ENCODE assay signal across 1 cellular context in the genomic region with DNA sequence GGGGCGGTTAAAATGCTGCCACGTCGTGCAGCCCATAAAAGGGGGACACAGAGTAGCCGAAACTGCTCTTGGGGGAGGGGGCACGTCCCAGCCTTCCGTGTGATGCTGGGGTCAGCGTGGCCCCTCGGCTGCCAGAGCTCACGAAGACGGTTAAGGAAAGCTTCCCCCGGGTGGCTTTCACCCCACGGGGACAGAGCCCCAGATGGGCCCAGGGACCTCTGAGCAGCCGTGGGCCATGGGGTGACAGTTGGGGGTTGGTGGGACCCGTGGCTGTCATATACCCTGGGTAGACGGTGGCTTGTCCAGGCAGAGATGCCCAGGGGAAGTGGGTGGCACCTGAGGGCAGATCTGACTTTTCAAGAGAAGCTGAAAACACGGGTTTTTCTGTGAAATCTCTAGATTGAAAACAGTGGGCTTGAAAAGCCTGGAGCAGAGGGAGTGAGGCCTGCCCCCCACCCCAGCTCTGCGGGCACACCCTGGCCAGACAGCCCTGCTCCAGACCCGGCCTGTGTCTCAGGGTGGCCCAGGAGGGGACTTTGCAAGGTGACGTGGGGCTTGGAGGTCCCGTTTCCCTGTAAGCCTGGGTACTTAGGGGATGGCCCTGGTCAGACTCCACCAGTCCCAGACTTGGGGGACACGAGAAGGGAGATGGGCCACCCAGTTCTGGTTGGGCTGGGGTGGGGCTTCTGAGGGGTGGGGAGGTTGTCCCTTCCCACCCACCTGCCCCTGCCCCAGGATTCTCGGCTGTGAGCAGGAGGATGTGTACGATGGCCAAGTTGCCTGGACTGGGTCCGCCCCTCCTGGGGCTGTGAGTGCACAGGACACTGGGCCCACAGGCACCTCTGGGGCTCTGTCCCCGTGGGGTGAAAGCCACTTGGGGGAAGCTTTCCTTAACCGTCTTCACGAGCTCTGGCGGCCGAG.
TF ChIP-seq lines count a peak whose summit lies in the region.

No MANE protein-coding gene starts in this region.

TF ChIP-seq in HepG2, 621 proteins besides CTCF, POLR2A, EP300 and RAD21 (continued from another document and continues in another):
- TF ChIP-seq, protein P1, sequence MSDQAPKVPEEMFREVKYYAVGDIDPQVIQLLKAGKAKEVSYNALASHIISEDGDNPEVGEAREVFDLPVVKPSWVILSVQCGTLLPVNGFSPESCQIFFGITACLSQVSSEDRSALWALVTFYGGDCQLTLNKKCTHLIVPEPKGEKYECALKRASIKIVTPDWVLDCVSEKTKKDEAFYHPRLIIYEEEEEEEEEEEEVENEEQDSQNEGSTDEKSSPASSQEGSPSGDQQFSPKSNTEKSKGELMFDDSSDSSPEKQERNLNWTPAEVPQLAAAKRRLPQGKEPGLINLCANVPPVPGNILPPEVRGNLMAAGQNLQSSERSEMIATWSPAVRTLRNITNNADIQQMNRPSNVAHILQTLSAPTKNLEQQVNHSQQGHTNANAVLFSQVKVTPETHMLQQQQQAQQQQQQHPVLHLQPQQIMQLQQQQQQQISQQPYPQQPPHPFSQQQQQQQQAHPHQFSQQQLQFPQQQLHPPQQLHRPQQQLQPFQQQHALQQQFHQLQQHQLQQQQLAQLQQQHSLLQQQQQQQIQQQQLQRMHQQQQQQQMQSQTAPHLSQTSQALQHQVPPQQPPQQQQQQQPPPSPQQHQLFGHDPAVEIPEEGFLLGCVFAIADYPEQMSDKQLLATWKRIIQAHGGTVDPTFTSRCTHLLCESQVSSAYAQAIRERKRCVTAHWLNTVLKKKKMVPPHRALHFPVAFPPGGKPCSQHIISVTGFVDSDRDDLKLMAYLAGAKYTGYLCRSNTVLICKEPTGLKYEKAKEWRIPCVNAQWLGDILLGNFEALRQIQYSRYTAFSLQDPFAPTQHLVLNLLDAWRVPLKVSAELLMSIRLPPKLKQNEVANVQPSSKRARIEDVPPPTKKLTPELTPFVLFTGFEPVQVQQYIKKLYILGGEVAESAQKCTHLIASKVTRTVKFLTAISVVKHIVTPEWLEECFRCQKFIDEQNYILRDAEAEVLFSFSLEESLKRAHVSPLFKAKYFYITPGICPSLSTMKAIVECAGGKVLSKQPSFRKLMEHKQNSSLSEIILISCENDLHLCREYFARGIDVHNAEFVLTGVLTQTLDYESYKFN (CRISPR knock-in tag; conservative IDR thresholded peaks at IDR 0.05): no peak
- TF ChIP-seq ZNF296 (CRISPR knock-in tag; conservative IDR thresholded peaks at IDR 0.05) (0 out of 2 replicates have a peak, but pooled peaks have one; percentile 3), NFATC3 (CRISPR knock-in tag; IDR thresholded peaks at IDR 0.05) (no peak), ZNF83 (CRISPR knock-in tag; IDR thresholded peaks at IDR 0.05; ENCODE audit: borderline replicate concordance) (no peak), YEATS2 (CRISPR knock-in tag; IDR thresholded peaks at IDR 0.05; ENCODE audit: borderline replicate concordance) (no peak), ZNF34 (CRISPR knock-in tag; IDR thresholded peaks at IDR 0.05; ENCODE audit: borderline replicate concordance) (no peak), ZNF205 (CRISPR knock-in tag; IDR thresholded peaks at IDR 0.05) (no peak), THAP11 (CRISPR knock-in tag; IDR thresholded peaks at IDR 0.05) (no peak), ZNF773 (CRISPR knock-in tag; IDR thresholded peaks at IDR 0.05; ENCODE audit: borderline replicate concordance) (no peak; the same call in 1 of the 2 replicates), ZNF530 (CRISPR knock-in tag; IDR thresholded peaks at IDR 0.05; ENCODE audit: low read depth) (no peak), NBN (conservative IDR thresholded peaks at IDR 0.05) (no peak), ZNF138 (CRISPR knock-in tag; IDR thresholded peaks at IDR 0.05; ENCODE audit: low read depth) (no peak), FOXA1 (IDR thresholded peaks at IDR 0.05) (no peak), FOXA1 (CRISPR knock-in tag; IDR thresholded peaks at IDR 0.05) (no peak), ZNF672 (CRISPR knock-in tag; IDR thresholded peaks at IDR 0.05) (no peak), ZNF724P (CRISPR knock-in tag; IDR thresholded peaks at IDR 0.05; ENCODE audit: borderline replicate concordance) (no peak), ATF7-NPFF (CRISPR knock-in tag; IDR thresholded peaks at IDR 0.05; ENCODE audit: low read depth) (no peak), ZNF572 (CRISPR knock-in tag; IDR thresholded peaks at IDR 0.05) (peak; percentile 57; the same call in 1 of the 2 replicates), ZNF432 (CRISPR knock-in tag; IDR thresholded peaks at IDR 0.05; ENCODE audit: borderline replicate concordance) (no peak), HNRNPL (IDR thresholded peaks at IDR 0.05; ENCODE audit: low read depth, low read length) (peak; percentile 38; the same call in 1 of the 2 replicates), ZNF382 (CRISPR knock-in tag; IDR thresholded peaks at IDR 0.05; ENCODE audit: borderline replicate concordance) (no peak), NR1H2 (CRISPR knock-in tag; IDR thresholded peaks at IDR 0.05; ENCODE audit: borderline replicate concordance, low read depth) (no peak), ZNF136 (CRISPR knock-in tag; IDR thresholded peaks at IDR 0.05; ENCODE audit: low read depth) (no peak)
- TF ChIP-seq, protein P2, sequence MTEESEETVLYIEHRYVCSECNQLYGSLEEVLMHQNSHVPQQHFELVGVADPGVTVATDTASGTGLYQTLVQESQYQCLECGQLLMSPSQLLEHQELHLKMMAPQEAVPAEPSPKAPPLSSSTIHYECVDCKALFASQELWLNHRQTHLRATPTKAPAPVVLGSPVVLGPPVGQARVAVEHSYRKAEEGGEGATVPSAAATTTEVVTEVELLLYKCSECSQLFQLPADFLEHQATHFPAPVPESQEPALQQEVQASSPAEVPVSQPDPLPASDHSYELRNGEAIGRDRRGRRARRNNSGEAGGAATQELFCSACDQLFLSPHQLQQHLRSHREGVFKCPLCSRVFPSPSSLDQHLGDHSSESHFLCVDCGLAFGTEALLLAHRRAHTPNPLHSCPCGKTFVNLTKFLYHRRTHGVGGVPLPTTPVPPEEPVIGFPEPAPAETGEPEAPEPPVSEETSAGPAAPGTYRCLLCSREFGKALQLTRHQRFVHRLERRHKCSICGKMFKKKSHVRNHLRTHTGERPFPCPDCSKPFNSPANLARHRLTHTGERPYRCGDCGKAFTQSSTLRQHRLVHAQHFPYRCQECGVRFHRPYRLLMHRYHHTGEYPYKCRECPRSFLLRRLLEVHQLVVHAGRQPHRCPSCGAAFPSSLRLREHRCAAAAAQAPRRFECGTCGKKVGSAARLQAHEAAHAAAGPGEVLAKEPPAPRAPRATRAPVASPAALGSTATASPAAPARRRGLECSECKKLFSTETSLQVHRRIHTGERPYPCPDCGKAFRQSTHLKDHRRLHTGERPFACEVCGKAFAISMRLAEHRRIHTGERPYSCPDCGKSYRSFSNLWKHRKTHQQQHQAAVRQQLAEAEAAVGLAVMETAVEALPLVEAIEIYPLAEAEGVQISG (CRISPR knock-in tag; IDR thresholded peaks at IDR 0.05): no peak
- TF ChIP-seq, protein P3, sequence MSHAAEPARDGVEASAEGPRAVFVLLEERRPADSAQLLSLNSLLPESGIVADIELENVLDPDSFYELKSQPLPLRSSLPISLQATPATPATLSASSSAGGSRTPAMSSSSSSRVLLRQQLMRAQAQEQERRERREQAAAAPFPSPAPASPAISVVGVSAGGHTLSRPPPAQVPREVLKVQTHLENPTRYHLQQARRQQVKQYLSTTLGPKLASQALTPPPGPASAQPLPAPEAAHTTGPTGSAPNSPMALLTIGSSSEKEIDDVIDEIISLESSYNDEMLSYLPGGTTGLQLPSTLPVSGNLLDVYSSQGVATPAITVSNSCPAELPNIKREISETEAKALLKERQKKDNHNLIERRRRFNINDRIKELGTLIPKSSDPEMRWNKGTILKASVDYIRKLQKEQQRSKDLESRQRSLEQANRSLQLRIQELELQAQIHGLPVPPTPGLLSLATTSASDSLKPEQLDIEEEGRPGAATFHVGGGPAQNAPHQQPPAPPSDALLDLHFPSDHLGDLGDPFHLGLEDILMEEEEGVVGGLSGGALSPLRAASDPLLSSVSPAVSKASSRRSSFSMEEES (CRISPR knock-in tag; IDR thresholded peaks at IDR 0.05): no peak
- TF ChIP-seq, protein P4, sequence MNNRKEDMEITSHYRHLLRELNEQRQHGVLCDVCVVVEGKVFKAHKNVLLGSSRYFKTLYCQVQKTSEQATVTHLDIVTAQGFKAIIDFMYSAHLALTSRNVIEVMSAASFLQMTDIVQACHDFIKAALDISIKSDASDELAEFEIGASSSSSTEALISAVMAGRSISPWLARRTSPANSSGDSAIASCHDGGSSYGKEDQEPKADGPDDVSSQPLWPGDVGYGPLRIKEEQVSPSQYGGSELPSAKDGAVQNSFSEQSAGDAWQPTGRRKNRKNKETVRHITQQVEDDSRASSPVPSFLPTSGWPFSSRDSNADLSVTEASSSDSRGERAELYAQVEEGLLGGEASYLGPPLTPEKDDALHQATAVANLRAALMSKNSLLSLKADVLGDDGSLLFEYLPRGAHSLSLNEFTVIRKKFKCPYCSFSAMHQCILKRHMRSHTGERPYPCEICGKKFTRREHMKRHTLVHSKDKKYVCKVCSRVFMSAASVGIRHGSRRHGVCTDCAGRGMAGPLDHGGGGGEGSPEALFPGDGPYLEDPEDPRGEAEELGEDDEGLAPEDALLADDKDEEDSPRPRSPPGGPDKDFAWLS (CRISPR knock-in tag; IDR thresholded peaks at IDR 0.05; ENCODE audit: borderline replicate concordance): no peak
- TF ChIP-seq, protein P5, sequence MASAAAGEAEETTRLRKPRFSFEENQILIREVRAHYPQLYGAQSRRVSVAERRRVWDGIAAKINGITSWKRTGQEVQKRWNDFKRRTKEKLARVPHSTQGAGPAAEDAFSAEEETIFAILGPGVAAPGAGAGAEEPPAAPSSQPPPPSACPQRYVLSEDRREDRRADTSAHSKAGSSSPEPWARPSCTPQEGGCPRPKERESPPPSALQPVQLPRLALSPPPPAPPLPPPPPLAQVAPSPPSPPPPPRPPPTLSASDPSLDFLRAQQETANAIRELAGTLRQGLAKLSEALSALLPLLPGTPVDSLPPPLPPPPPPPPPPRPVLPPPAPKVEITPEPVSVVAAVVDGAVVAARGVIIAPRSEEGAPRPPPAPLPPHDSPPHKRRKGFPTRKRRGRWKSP (CRISPR knock-in tag; IDR thresholded peaks at IDR 0.05): no peak
- TF ChIP-seq, protein P6, sequence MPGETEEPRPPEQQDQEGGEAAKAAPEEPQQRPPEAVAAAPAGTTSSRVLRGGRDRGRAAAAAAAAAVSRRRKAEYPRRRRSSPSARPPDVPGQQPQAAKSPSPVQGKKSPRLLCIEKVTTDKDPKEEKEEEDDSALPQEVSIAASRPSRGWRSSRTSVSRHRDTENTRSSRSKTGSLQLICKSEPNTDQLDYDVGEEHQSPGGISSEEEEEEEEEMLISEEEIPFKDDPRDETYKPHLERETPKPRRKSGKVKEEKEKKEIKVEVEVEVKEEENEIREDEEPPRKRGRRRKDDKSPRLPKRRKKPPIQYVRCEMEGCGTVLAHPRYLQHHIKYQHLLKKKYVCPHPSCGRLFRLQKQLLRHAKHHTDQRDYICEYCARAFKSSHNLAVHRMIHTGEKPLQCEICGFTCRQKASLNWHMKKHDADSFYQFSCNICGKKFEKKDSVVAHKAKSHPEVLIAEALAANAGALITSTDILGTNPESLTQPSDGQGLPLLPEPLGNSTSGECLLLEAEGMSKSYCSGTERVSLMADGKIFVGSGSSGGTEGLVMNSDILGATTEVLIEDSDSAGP (CRISPR knock-in tag; IDR thresholded peaks at IDR 0.05; ENCODE audit: borderline replicate concordance): no peak; the same call in 1 of the 2 replicates
- TF ChIP-seq, protein P7, sequence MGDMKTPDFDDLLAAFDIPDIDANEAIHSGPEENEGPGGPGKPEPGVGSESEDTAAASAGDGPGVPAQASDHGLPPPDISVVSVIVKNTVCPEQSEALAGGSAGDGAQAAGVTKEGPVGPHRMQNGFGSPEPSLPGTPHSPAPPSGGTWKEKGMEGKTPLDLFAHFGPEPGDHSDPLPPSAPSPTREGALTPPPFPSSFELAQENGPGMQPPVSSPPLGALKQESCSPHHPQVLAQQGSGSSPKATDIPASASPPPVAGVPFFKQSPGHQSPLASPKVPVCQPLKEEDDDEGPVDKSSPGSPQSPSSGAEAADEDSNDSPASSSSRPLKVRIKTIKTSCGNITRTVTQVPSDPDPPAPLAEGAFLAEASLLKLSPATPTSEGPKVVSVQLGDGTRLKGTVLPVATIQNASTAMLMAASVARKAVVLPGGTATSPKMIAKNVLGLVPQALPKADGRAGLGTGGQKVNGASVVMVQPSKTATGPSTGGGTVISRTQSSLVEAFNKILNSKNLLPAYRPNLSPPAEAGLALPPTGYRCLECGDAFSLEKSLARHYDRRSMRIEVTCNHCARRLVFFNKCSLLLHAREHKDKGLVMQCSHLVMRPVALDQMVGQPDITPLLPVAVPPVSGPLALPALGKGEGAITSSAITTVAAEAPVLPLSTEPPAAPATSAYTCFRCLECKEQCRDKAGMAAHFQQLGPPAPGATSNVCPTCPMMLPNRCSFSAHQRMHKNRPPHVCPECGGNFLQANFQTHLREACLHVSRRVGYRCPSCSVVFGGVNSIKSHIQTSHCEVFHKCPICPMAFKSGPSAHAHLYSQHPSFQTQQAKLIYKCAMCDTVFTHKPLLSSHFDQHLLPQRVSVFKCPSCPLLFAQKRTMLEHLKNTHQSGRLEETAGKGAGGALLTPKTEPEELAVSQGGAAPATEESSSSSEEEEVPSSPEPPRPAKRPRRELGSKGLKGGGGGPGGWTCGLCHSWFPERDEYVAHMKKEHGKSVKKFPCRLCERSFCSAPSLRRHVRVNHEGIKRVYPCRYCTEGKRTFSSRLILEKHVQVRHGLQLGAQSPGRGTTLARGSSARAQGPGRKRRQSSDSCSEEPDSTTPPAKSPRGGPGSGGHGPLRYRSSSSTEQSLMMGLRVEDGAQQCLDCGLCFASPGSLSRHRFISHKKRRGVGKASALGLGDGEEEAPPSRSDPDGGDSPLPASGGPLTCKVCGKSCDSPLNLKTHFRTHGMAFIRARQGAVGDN (CRISPR knock-in tag; IDR thresholded peaks at IDR 0.05): peak; percentile 56; the same call in 1 of the 2 replicates
